Comparison of ENCODE assay signal across 1 cellular context in the genomic region with DNA sequence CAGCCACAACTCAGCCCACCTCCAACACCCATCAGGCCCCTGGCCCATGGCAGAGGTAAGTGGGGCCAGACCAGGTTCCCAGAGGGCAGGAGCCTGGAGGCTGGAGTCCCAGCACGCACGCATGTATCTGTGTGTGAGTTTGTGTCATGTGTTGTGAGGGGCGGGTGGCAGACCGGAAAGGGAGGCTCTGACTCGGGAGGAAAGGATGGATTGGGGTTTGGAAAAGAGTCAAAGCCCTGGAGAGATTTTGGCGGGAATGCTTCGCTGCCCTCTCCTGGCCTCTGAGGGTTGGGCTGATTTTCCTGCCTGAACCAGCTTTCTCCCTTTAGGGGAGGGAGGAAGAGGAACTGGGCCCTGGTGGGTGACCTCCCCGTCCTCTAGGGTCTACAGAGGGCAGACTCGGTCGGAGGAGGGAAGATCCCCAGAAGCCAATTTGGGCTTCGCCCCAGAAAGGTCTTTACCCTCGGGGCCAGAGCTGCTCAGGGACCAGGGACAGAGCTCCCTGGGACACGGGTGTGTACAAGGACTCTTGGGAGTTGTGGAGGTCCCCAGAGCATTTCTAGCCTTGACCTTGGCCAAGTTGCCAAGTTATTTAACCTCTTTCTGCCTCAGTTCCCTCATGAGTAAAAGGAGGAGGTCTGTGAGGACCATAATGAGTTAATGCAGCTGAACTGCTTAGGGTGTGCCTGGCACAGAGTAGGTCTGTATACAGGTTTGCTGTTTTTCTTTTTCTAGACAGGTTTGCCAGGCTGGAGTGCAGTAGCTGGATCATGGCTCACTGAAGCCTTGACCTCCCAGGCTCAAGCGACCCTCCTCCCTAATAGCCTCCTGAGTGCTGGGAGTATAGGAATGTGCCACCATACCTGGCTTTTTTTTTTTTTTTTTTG.
TF ChIP-seq lines count a peak whose summit lies in the region.

No MANE protein-coding gene starts in this region.

TF ChIP-seq in GM12878, 131 proteins besides CTCF, POLR2A, EP300 and RAD21 (continued from another document and continues in another):
- TF ChIP-seq, protein P1, sequence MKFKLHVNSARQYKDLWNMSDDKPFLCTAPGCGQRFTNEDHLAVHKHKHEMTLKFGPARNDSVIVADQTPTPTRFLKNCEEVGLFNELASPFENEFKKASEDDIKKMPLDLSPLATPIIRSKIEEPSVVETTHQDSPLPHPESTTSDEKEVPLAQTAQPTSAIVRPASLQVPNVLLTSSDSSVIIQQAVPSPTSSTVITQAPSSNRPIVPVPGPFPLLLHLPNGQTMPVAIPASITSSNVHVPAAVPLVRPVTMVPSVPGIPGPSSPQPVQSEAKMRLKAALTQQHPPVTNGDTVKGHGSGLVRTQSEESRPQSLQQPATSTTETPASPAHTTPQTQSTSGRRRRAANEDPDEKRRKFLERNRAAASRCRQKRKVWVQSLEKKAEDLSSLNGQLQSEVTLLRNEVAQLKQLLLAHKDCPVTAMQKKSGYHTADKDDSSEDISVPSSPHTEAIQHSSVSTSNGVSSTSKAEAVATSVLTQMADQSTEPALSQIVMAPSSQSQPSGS (IDR thresholded peaks at IDR 0.05; ENCODE audit: low read length), result no peak
- TF ChIP-seq LARP7 (IDR thresholded peaks at IDR 0.05), result no peak
- no peak for TF ChIP-seq MYC (IDR thresholded peaks at IDR 0.05; ENCODE audit: insufficient read depth, insufficient read length, insufficient replicate concordance, low read length, severe bottlenecking)
- TF ChIP-seq, protein P2, sequence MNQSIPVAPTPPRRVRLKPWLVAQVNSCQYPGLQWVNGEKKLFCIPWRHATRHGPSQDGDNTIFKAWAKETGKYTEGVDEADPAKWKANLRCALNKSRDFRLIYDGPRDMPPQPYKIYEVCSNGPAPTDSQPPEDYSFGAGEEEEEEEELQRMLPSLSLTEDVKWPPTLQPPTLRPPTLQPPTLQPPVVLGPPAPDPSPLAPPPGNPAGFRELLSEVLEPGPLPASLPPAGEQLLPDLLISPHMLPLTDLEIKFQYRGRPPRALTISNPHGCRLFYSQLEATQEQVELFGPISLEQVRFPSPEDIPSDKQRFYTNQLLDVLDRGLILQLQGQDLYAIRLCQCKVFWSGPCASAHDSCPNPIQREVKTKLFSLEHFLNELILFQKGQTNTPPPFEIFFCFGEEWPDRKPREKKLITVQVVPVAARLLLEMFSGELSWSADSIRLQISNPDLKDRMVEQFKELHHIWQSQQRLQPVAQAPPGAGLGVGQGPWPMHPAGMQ (IDR thresholded peaks at IDR 0.05; ENCODE audit: borderline replicate concordance), result no peak
- TF ChIP-seq, protein P3, sequence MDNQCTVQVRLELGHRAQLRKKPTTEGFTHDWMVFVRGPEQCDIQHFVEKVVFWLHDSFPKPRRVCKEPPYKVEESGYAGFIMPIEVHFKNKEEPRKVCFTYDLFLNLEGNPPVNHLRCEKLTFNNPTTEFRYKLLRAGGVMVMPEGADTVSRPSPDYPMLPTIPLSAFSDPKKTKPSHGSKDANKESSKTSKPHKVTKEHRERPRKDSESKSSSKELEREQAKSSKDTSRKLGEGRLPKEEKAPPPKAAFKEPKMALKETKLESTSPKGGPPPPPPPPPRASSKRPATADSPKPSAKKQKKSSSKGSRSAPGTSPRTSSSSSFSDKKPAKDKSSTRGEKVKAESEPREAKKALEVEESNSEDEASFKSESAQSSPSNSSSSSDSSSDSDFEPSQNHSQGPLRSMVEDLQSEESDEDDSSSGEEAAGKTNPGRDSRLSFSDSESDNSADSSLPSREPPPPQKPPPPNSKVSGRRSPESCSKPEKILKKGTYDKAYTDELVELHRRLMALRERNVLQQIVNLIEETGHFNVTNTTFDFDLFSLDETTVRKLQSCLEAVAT (IDR thresholded peaks at IDR 0.05), result no peak
- TF ChIP-seq, protein P4, sequence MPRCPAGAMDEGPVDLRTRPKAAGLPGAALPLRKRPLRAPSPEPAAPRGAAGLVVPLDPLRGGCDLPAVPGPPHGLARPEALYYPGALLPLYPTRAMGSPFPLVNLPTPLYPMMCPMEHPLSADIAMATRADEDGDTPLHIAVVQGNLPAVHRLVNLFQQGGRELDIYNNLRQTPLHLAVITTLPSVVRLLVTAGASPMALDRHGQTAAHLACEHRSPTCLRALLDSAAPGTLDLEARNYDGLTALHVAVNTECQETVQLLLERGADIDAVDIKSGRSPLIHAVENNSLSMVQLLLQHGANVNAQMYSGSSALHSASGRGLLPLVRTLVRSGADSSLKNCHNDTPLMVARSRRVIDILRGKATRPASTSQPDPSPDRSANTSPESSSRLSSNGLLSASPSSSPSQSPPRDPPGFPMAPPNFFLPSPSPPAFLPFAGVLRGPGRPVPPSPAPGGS (IDR thresholded peaks at IDR 0.05; ENCODE audit: borderline replicate concordance, insufficient read depth, low read depth, low read length, poor library complexity, severe bottlenecking), result no peak
- TF ChIP-seq, protein P5, sequence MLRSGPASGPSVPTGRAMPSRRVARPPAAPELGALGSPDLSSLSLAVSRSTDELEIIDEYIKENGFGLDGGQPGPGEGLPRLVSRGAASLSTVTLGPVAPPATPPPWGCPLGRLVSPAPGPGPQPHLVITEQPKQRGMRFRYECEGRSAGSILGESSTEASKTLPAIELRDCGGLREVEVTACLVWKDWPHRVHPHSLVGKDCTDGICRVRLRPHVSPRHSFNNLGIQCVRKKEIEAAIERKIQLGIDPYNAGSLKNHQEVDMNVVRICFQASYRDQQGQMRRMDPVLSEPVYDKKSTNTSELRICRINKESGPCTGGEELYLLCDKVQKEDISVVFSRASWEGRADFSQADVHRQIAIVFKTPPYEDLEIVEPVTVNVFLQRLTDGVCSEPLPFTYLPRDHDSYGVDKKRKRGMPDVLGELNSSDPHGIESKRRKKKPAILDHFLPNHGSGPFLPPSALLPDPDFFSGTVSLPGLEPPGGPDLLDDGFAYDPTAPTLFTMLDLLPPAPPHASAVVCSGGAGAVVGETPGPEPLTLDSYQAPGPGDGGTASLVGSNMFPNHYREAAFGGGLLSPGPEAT (IDR thresholded peaks at IDR 0.05; ENCODE audit: low read depth), result no peak
- no peak for TF ChIP-seq TCF3 (IDR thresholded peaks at IDR 0.05; ENCODE audit: borderline replicate concordance, insufficient read depth, low read depth, low read length)
- no peak for TF ChIP-seq JUNB (IDR thresholded peaks at IDR 0.05)
- TF ChIP-seq MYB (IDR thresholded peaks at IDR 0.05; ENCODE audit: borderline replicate concordance, low read depth, low read length), result no peak
- TF ChIP-seq, protein P6, sequence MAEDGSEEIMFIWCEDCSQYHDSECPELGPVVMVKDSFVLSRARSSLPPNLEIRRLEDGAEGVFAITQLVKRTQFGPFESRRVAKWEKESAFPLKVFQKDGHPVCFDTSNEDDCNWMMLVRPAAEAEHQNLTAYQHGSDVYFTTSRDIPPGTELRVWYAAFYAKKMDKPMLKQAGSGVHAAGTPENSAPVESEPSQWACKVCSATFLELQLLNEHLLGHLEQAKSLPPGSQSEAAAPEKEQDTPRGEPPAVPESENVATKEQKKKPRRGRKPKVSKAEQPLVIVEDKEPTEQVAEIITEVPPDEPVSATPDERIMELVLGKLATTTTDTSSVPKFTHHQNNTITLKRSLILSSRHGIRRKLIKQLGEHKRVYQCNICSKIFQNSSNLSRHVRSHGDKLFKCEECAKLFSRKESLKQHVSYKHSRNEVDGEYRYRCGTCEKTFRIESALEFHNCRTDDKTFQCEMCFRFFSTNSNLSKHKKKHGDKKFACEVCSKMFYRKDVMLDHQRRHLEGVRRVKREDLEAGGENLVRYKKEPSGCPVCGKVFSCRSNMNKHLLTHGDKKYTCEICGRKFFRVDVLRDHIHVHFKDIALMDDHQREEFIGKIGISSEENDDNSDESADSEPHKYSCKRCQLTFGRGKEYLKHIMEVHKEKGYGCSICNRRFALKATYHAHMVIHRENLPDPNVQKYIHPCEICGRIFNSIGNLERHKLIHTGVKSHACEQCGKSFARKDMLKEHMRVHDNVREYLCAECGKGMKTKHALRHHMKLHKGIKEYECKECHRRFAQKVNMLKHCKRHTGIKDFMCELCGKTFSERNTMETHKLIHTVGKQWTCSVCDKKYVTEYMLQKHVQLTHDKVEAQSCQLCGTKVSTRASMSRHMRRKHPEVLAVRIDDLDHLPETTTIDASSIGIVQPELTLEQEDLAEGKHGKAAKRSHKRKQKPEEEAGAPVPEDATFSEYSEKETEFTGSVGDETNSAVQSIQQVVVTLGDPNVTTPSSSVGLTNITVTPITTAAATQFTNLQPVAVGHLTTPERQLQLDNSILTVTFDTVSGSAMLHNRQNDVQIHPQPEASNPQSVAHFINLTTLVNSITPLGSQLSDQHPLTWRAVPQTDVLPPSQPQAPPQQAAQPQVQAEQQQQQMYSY (CRISPR knock-in tag; IDR thresholded peaks at IDR 0.05), result no peak
- TF ChIP-seq BCL11A (IDR thresholded peaks at IDR 0.05; ENCODE audit: low read depth, low read length), result no peak
- no peak for TF ChIP-seq GABPA (IDR thresholded peaks at IDR 0.05; ENCODE audit: low read depth)
- TF ChIP-seq, protein P7, sequence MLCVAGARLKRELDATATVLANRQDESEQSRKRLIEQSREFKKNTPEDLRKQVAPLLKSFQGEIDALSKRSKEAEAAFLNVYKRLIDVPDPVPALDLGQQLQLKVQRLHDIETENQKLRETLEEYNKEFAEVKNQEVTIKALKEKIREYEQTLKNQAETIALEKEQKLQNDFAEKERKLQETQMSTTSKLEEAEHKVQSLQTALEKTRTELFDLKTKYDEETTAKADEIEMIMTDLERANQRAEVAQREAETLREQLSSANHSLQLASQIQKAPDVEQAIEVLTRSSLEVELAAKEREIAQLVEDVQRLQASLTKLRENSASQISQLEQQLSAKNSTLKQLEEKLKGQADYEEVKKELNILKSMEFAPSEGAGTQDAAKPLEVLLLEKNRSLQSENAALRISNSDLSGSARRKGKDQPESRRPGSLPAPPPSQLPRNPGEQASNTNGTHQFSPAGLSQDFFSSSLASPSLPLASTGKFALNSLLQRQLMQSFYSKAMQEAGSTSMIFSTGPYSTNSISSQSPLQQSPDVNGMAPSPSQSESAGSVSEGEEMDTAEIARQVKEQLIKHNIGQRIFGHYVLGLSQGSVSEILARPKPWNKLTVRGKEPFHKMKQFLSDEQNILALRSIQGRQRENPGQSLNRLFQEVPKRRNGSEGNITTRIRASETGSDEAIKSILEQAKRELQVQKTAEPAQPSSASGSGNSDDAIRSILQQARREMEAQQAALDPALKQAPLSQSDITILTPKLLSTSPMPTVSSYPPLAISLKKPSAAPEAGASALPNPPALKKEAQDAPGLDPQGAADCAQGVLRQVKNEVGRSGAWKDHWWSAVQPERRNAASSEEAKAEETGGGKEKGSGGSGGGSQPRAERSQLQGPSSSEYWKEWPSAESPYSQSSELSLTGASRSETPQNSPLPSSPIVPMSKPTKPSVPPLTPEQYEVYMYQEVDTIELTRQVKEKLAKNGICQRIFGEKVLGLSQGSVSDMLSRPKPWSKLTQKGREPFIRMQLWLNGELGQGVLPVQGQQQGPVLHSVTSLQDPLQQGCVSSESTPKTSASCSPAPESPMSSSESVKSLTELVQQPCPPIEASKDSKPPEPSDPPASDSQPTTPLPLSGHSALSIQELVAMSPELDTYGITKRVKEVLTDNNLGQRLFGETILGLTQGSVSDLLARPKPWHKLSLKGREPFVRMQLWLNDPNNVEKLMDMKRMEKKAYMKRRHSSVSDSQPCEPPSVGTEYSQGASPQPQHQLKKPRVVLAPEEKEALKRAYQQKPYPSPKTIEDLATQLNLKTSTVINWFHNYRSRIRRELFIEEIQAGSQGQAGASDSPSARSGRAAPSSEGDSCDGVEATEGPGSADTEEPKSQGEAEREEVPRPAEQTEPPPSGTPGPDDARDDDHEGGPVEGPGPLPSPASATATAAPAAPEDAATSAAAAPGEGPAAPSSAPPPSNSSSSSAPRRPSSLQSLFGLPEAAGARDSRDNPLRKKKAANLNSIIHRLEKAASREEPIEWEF (IDR thresholded peaks at IDR 0.05; ENCODE audit: insufficient replicate concordance, low read depth, low read length), result peak; percentile 26
- TF ChIP-seq NFIC (IDR thresholded peaks at IDR 0.05; ENCODE audit: low read depth, low read length), result no peak
- peak; percentile 81 for TF ChIP-seq NR2F1 (conservative IDR thresholded peaks at IDR 0.05)
- no peak for TF ChIP-seq SUPT20H (IDR thresholded peaks at IDR 0.05; ENCODE audit: borderline replicate concordance, control insufficient read depth, low read depth, low read length)
- no peak for TF ChIP-seq MTA2 (IDR thresholded peaks at IDR 0.05; ENCODE audit: low read depth)
- TF ChIP-seq SMC3 (IDR thresholded peaks at IDR 0.05; ENCODE audit: borderline replicate concordance, low read length), result peak; percentile 15; the same call in 1 of the 2 replicates
- no peak for TF ChIP-seq ZBED1 (IDR thresholded peaks at IDR 0.05; ENCODE audit: borderline replicate concordance)
- no peak for TF ChIP-seq RUNX3 (IDR thresholded peaks at IDR 0.05; ENCODE audit: low read length)
- TF ChIP-seq SUZ12 (IDR thresholded peaks at IDR 0.05; ENCODE audit: unreplicated experiment), result no peak
- TF ChIP-seq YY1 (IDR thresholded peaks at IDR 0.05; ENCODE audit: low read depth, low read length), result no peak
- TF ChIP-seq CREM (IDR thresholded peaks at IDR 0.05; ENCODE audit: low read depth), result no peak
- TF ChIP-seq JUND (IDR thresholded peaks at IDR 0.05; ENCODE audit: low read depth, low read length), result no peak
- no peak for TF ChIP-seq TCF12 (IDR thresholded peaks at IDR 0.05; ENCODE audit: low read depth, low read length)
- no peak for TF ChIP-seq BACH1 (IDR thresholded peaks at IDR 0.05; ENCODE audit: borderline replicate concordance)
- TF ChIP-seq WRNIP1 (IDR thresholded peaks at IDR 0.05; ENCODE audit: borderline replicate concordance, low read depth, low read length), result no peak
- TF ChIP-seq HDAC6 (IDR thresholded peaks at IDR 0.05; ENCODE audit: unreplicated experiment), result no peak
- TF ChIP-seq SPI1 (IDR thresholded peaks at IDR 0.05; ENCODE audit: borderline replicate concordance, insufficient read depth, low read depth, low read length), result peak; percentile 71
- no peak; the same call in 1 of the 2 replicates for TF ChIP-seq EED (IDR thresholded peaks at IDR 0.05; ENCODE audit: low read depth)
- 0 out of 2 replicates have a peak, but pooled peaks have one; percentile 37 for TF ChIP-seq ESRRA (IDR thresholded peaks at IDR 0.05; ENCODE audit: low read length)
- no peak for TF ChIP-seq PML (IDR thresholded peaks at IDR 0.05; ENCODE audit: low read length)
- TF ChIP-seq, protein P8, sequence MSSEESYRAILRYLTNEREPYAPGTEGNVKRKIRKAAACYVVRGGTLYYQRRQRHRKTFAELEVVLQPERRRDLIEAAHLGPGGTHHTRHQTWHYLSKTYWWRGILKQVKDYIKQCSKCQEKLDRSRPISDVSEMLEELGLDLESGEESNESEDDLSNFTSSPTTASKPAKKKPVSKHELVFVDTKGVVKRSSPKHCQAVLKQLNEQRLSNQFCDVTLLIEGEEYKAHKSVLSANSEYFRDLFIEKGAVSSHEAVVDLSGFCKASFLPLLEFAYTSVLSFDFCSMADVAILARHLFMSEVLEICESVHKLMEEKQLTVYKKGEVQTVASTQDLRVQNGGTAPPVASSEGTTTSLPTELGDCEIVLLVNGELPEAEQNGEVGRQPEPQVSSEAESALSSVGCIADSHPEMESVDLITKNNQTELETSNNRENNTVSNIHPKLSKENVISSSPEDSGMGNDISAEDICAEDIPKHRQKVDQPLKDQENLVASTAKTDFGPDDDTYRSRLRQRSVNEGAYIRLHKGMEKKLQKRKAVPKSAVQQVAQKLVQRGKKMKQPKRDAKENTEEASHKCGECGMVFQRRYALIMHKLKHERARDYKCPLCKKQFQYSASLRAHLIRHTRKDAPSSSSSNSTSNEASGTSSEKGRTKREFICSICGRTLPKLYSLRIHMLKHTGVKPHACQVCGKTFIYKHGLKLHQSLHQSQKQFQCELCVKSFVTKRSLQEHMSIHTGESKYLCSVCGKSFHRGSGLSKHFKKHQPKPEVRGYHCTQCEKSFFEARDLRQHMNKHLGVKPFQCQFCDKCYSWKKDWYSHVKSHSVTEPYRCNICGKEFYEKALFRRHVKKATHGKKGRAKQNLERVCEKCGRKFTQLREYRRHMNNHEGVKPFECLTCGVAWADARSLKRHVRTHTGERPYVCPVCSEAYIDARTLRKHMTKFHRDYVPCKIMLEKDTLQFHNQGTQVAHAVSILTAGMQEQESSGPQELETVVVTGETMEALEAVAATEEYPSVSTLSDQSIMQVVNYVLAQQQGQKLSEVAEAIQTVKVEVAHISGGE (CRISPR knock-in tag; IDR thresholded peaks at IDR 0.05), result no peak
